12 cellular contexts compared by ENCODE assay signal in the genomic region with DNA sequence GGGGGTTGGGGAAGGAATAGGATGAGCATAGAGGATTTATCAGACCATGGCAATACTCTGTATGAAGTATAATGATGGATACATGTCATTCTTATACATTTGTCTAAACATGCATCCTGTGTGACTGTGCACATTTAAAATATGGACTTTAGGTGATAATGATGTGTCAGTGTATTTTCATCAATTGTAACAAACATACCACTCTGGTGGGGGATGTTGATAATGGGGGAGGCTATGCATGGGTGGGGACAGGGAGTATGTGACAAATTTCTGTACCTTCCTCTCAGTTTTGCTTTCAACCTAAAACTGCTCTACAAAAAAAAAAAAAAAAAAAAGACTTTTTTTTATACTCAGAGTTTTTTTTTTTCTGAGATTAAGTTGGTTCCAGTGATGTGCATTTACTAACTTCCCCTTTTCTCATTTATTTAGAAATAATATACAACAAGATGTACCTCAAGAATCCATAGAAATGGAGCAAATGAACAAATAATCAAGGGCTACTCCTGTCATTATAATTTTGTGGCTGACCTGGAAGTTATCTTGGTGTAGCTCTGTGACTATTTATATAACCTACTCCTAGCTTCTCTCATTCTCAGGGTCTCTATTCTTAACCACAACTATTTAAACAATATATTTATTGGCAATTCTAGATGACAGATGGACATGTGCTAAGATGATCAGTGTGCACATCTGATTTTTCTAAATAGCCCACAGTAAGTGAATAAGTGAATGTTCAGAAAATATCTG.
DNase-seq lines count a peak whose midpoint lies in the region; ATAC-seq and TF ChIP-seq lines count a peak whose summit lies in the region.
"Had no signal": no experiment of that assay in that cellular context is flagged by ENCODE, and none has a peak within 500 bp of the region (broad histone marks: within the 10 kb centered on the region; RNA-seq: fewer than 3 reads in every experiment).

No MANE protein-coding gene starts in this region.

- peak overlapping the region; percentile 49; the same call in 1 of the 2 replicates for H2AFZ ChIP-seq in Karpas-422 (ENCODE audit: low read length)

- H3K4me1 ChIP-seq in Karpas-422 (ENCODE audit: low read length): peaks cover 33% of the 10 kb centered on the region
- H3K4me1 ChIP-seq in upper lobe of right lung: no peaks in the 10 kb centered on the region
- H3K4me1 ChIP-seq: sigmoid colon had no signal

- intact Hi-C loops in upper lobe of right lung (cut with DNase I): no loop called here

- peak; percentile 81 for ATAC-seq in GM18498 (IDR thresholded peaks at IDR 0.05; ENCODE audit: unreplicated experiment)
- peak; percentile 83 for ATAC-seq in GM19452 (IDR thresholded peaks at IDR 0.05; ENCODE audit: unreplicated experiment)
- peak; percentile 91 for ATAC-seq in HG02938 (IDR thresholded peaks at IDR 0.05; ENCODE audit: unreplicated experiment)
- ATAC-seq in upper lobe of right lung: no peak

- no peaks in the 10 kb centered on the region for H3K9me2 ChIP-seq in Karpas-422 (replicated peaks; ENCODE audit: insufficient read depth, low read length)

- H3K4me2 ChIP-seq in Karpas-422 (ENCODE audit: low read depth, low read length, poor library complexity, severe bottlenecking): peak overlapping the region; percentile 18

- H3K27me3 ChIP-seq in Karpas-422 (ENCODE audit: low read length): no peaks in the 10 kb centered on the region
- no peaks in the 10 kb centered on the region for H3K27me3 ChIP-seq in upper lobe of right lung
- H3K27me3 ChIP-seq: sigmoid colon had no signal

- no peaks in the 10 kb centered on the region for H3K79me2 ChIP-seq in Karpas-422 (ENCODE audit: low read length)

- no peaks in the 10 kb centered on the region for H3K36me3 ChIP-seq in Karpas-422 (ENCODE audit: insufficient read depth, low read length)
- no peaks in the 10 kb centered on the region for H3K36me3 ChIP-seq in upper lobe of right lung
- H3K36me3 ChIP-seq: sigmoid colon had no signal

- no peak overlapping the region for H3K4me3 ChIP-seq in Karpas-422 (ENCODE audit: low read length)
- no peak overlapping the region for H3K4me3 ChIP-seq in upper lobe of right lung
- H3K4me3 ChIP-seq: sigmoid colon had no signal

- peak overlapping the region; percentile 55 for H3K27ac ChIP-seq in Karpas-422 (ENCODE audit: low read length)
- H3K27ac ChIP-seq in upper lobe of right lung: no peak overlapping the region
- H3K27ac ChIP-seq: sigmoid colon had no signal

- no peak overlapping the region for H3K27ac Mint-ChIP-seq in progenitor cell of endocrine pancreas
- H3K27ac Mint-ChIP-seq: activated T-cell treated with anti-CD3 and anti-CD28 coated beads, Interleukin-2, amount 50 U/mL, for 24 hours; CD4-positive, CD25-positive, alpha-beta regulatory T cell had no signal

- peaks cover 4% of the 10 kb centered on the region for H3K9me3 Mint-ChIP-seq in progenitor cell of endocrine pancreas (ENCODE audit: low read depth)
- H3K9me3 Mint-ChIP-seq: activated T-cell treated with anti-CD3 and anti-CD28 coated beads, Interleukin-2, amount 50 U/mL, for 24 hours had no signal

- no peak overlapping the region for H3K9ac ChIP-seq in Karpas-422 (ENCODE audit: low read length)

- H3K36me3 Mint-ChIP-seq in progenitor cell of endocrine pancreas (ENCODE audit: insufficient read depth): no peaks in the 10 kb centered on the region

- H4K20me1 ChIP-seq in Karpas-422 (ENCODE audit: insufficient read depth, low read depth, low read length): no peaks in the 10 kb centered on the region

- H3K9me3 ChIP-seq in Karpas-422 (ENCODE audit: low read length): no peaks in the 10 kb centered on the region
- no peaks in the 10 kb centered on the region for H3K9me3 ChIP-seq in upper lobe of right lung
- H3K9me3 ChIP-seq: sigmoid colon had no signal

- H3K4me3 Mint-ChIP-seq in progenitor cell of endocrine pancreas (ENCODE audit: low read depth): no peak overlapping the region
- H3K4me3 Mint-ChIP-seq: activated T-cell treated with anti-CD3 and anti-CD28 coated beads, Interleukin-2, amount 50 U/mL, for 24 hours; CD4-positive, CD25-positive, alpha-beta regulatory T cell had no signal

- no peak for TF ChIP-seq CTCF in progenitor cell of endocrine pancreas (IDR thresholded peaks at IDR 0.05; ENCODE audit: unreplicated experiment)
- no peak for TF ChIP-seq CTCF in upper lobe of right lung (IDR thresholded peaks at IDR 0.05)

- H3K4me1 Mint-ChIP-seq in progenitor cell of endocrine pancreas (ENCODE audit: low read depth): no peaks in the 10 kb centered on the region

- H3K27me3 Mint-ChIP-seq in progenitor cell of endocrine pancreas: no peaks in the 10 kb centered on the region
- H3K27me3 Mint-ChIP-seq: activated T-cell treated with anti-CD3 and anti-CD28 coated beads, Interleukin-2, amount 50 U/mL, for 24 hours; CD4-positive, CD25-positive, alpha-beta regulatory T cell had no signal

- DNase-seq in Karpas-422: no peak
- no peak for DNase-seq in progenitor cell of endocrine pancreas (ENCODE audit: low spot score, unreplicated experiment)
- DNase-seq in activated CD4-positive, CD25-positive, alpha-beta regulatory T cell (lab: John Stamatoyannopoulos, UW): no peak
- no peak for DNase-seq in hippocampal formation (lab: John Stamatoyannopoulos, UW)
- DNase-seq in upper lobe of right lung: no peak
- DNase-seq: activated T-cell treated with anti-CD3 and anti-CD28 coated beads, Interleukin-2, amount 50 U/mL, for 24 hours; NCI-H510A; sigmoid colon had no signal
